16 cellular contexts compared by ENCODE assay signal in the genomic region with DNA sequence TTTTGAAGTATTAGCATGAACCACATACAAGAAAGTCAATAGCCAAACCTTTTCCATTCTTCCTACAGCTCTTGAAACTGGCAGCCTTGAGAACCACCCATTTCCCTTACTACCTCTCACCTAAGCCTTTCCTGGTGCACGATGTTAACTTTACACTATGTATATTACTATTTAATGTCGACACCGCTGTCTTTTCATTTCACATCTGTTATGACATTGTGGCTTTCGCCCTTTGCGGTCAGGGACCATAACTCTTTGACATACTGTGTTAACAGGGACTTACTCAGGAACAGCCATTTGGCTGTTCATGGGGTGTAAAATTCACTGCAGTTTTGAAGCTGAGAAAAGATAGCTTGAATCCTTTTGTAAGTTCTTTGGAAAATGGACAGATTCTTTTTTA. TPM values are rescaled to one million over a fixed set of nuclear protein-coding genes. Genes with fewer than 3 reads are reported as not detected.
"Had no signal": no experiment of that assay in that cellular context is flagged by ENCODE, and none has a peak within 500 bp of the region (broad histone marks: within the 10 kb centered on the region; RNA-seq: fewer than 3 reads in every experiment).

No MANE protein-coding gene starts in this region.

- H3K36me3 ChIP-seq: ascending aorta had no signal

- H3K27me3 Mint-ChIP-seq: activated naive CD8-positive, alpha-beta T cell treated with anti-CD3 and anti-CD28 coated beads, Interleukin-2, amount 10 ng/mL, durations not matched to agents 7 days and 5 days; activated T-helper 17 cell treated with anti-CD3 and anti-CD28 coated beads, Interleukin-2, amount 50 U/mL, for 72 hours; stimulated activated memory B cell treated with anti-CD40 and anti-IgM and Interleukin-4, amounts not matched to agents 10 μg/mL and 1 μg/mL and 100 μg/mL, for 72 hours; type B pancreatic cell had no signal

- DNase-seq: activated naive CD8-positive, alpha-beta T cell treated with anti-CD3 and anti-CD28 coated beads, Interleukin-2, amount 10 ng/mL, durations not matched to agents 7 days and 5 days; dorsolateral prefrontal cortex; glutamatergic neuron; left cardiac atrium; lower lobe of right lung; posterior cingulate gyrus; right cardiac atrium; substantia nigra had no signal

- H3K4me3 ChIP-seq: ascending aorta, dorsolateral prefrontal cortex, lower lobe of right lung, smooth muscle cell had no signal

- H3K27ac Mint-ChIP-seq: activated naive CD8-positive, alpha-beta T cell treated with anti-CD3 and anti-CD28 coated beads, Interleukin-2, amount 10 ng/mL, durations not matched to agents 7 days and 5 days; activated T-helper 17 cell treated with anti-CD3 and anti-CD28 coated beads, Interleukin-2, amount 50 U/mL, for 72 hours; stimulated activated memory B cell treated with anti-CD40 and anti-IgM and Interleukin-4, amounts not matched to agents 10 μg/mL and 1 μg/mL and 100 μg/mL, for 72 hours; type B pancreatic cell had no signal

- H3K27ac ChIP-seq: ascending aorta, dorsolateral prefrontal cortex, lower lobe of right lung had no signal

- H3K4me2 ChIP-seq: smooth muscle cell had no signal

- H3K4me1 ChIP-seq: ascending aorta, lower lobe of right lung had no signal

- H3K9me3 Mint-ChIP-seq: activated naive CD8-positive, alpha-beta T cell treated with anti-CD3 and anti-CD28 coated beads, Interleukin-2, amount 10 ng/mL, durations not matched to agents 7 days and 5 days; activated T-helper 17 cell treated with anti-CD3 and anti-CD28 coated beads, Interleukin-2, amount 50 U/mL, for 72 hours; mesothelial cell of epicardium; stimulated activated memory B cell treated with anti-CD40 and anti-IgM and Interleukin-4, amounts not matched to agents 10 μg/mL and 1 μg/mL and 100 μg/mL, for 72 hours; type B pancreatic cell had no signal

- H3K4me3 Mint-ChIP-seq: activated naive CD8-positive, alpha-beta T cell treated with anti-CD3 and anti-CD28 coated beads, Interleukin-2, amount 10 ng/mL, durations not matched to agents 7 days and 5 days; activated T-helper 17 cell treated with anti-CD3 and anti-CD28 coated beads, Interleukin-2, amount 50 U/mL, for 72 hours; mesothelial cell of epicardium; stimulated activated memory B cell treated with anti-CD40 and anti-IgM and Interleukin-4, amounts not matched to agents 10 μg/mL and 1 μg/mL and 100 μg/mL, for 72 hours; type B pancreatic cell had no signal

- H3K9me3 ChIP-seq: ascending aorta, lower lobe of right lung had no signal

- ATAC-seq: activated T-helper 17 cell treated with anti-CD3 and anti-CD28 coated beads, Interleukin-2, amount 50 U/mL, for 72 hours; left cardiac atrium; lower lobe of right lung; right cardiac atrium; stimulated activated memory B cell treated with anti-CD40 and anti-IgM and Interleukin-4, amounts not matched to agents 10 μg/mL and 1 μg/mL and 100 μg/mL, for 72 hours had no signal

- H3K4me1 Mint-ChIP-seq: activated T-helper 17 cell treated with anti-CD3 and anti-CD28 coated beads, Interleukin-2, amount 50 U/mL, for 72 hours; mesothelial cell of epicardium; stimulated activated memory B cell treated with anti-CD40 and anti-IgM and Interleukin-4, amounts not matched to agents 10 μg/mL and 1 μg/mL and 100 μg/mL, for 72 hours had no signal

- H3K27me3 ChIP-seq: ascending aorta, dorsolateral prefrontal cortex had no signal

RNA-seq across cellular contexts. Expression of a gene that starts 21.1 kb away (rescaled TPM):
- total RNA-seq: activated naive CD8-positive, alpha-beta T cell treated with anti-CD3 and anti-CD28 coated beads, Interleukin-2, amount 10 ng/mL, durations not matched to agents 7 days and 5 days; ascending aorta; bronchial epithelial cell; chondrocyte; mesothelial cell of epicardium; smooth muscle cell had no signal
- polyA plus RNA-seq: smooth muscle cell had no signal
